1 cellular context compared by ENCODE assay signal in the genomic region with DNA sequence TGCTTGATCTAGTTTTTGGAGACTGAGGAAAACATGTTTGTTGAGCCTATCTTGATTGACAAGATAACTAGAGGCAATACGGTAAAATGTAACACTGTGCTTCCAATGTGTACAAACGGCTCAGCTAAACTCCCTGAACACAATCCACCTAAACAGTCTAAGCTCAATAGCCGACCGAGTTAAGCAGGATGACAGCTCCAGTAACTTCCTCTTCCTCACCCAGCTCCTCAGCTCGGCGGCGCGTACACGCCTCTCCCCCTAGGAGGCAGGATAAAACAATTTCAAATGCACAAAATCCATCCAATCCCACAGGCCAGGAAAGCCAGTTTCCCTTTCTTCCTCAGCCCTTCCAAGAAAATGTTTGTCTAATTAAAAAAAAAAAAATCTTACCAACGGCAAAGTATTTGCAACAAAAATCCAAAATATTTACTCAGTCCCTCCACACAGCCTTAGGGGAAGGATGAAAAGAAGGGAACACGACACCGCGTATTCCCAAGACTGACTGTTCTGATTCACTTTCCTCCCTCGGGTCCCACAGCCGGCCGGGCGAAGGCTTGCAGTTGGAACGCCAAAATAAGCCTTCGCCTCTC.
A peak's percentile ranks its signal among the peaks of the same experiment; 100 is the strongest.
TF ChIP-seq lines count a peak whose summit lies in the region.

No MANE protein-coding gene starts in this region.

TF ChIP-seq in IMR-90, 13 proteins besides CTCF, POLR2A, EP300 and RAD21:
- TF ChIP-seq MXI1 (IDR thresholded peaks at IDR 0.05; ENCODE audit: borderline replicate concordance, low read depth, low read length) (peak; percentile 71; the same call in 1 of the 2 replicates), FOS (IDR thresholded peaks at IDR 0.05; ENCODE audit: low read depth, low read length) (no peak)
